27 cellular contexts compared by ENCODE assay signal in genomic region chr2:60409207-60409871, GRCh38.
DNase-seq lines count a peak whose midpoint lies in the region; ATAC-seq, FAIRE-seq and TF ChIP-seq lines count a peak whose summit lies in the region.
"Had no signal": no experiment of that assay in that cellular context is flagged by ENCODE, and none has a peak within 500 bp of the region (broad histone marks: within the 10 kb centered on the region; RNA-seq: fewer than 3 reads in every experiment).

No MANE protein-coding gene starts in this region.

- H3K9me3 ChIP-seq in A549 (no peaks in the 10 kb centered on the region), PC-3 (ENCODE audit: low read length) (no peaks in the 10 kb centered on the region)
- H3K9me3 ChIP-seq: HAP-1, Peyer's patch, SK-N-SH had no signal

- H3K27ac Mint-ChIP-seq in naive B cell = peak overlapping the region; percentile 39 to 93 (median 89)
- H3K27ac Mint-ChIP-seq: CD4-positive, alpha-beta memory T cell; HFFc6 had no signal

- H3F3A ChIP-seq in PC-3 (ENCODE audit: low read length, unreplicated experiment) = no peaks in the 10 kb centered on the region

- FAIRE-seq in A549 (lab: Jason Lieb, UNC) = no peak
- FAIRE-seq: GM18507 had no signal

- peaks cover 77 to 95% (median 94%) of the 10 kb centered on the region in 3 donors for H3K4me1 Mint-ChIP-seq in naive B cell
- H3K4me1 Mint-ChIP-seq: CD4-positive, alpha-beta memory T cell had no signal

- CTCF ChIA-PET in A549 (lab: Yijun Ruan, JAX) = no interaction called here
- CTCF ChIA-PET in PC-3 (lab: Charles Lee) = interaction anchor here (1.1 kb wide), 1 partner anchor 141 kb away, joined by 5 read pairs; no protein-coding TSS in a partner anchor

- H2AFZ ChIP-seq in PC-3 (ENCODE audit: low read length) = peak overlapping the region; percentile 39

- no peaks in the 10 kb centered on the region for H3K36me3 Mint-ChIP-seq in naive B cell
- H3K36me3 Mint-ChIP-seq: CD4-positive, alpha-beta memory T cell had no signal

- TF ChIP-seq CTCF in A549 (IDR thresholded peaks at IDR 0.05) (no peak), PC-3 (conservative IDR thresholded peaks at IDR 0.05; ENCODE audit: low read depth, low read length) (no peak)

- no peaks in the 10 kb centered on the region for H3K36me3 ChIP-seq in PC-3 (ENCODE audit: low read depth, low read length)
- H3K36me3 ChIP-seq: HAP-1, Peyer's patch had no signal

- no peaks in the 10 kb centered on the region for H3K27me3 Mint-ChIP-seq in naive B cell

- H3K4me2 ChIP-seq in A549 (no peak overlapping the region), PC-3 (ENCODE audit: low read length) (peak overlapping the region; percentile 59)
- H3K4me2 ChIP-seq: SK-N-SH had no signal

- no peaks in the 10 kb centered on the region for H3K9me3 Mint-ChIP-seq in naive B cell

- ATAC-seq in A549 (no peak), PC-3 (no peak; the same call in 1 of the 2 replicates), esophagus mucosa (peak; percentile 90), naive B cell (ENCODE audit: low read depth in 2 of 2) (no peak), HG03565 (IDR thresholded peaks at IDR 0.05; ENCODE audit: unreplicated experiment) (no peak), GM21576 (IDR thresholded peaks at IDR 0.05; ENCODE audit: unreplicated experiment) (no peak)

- no peak for DNase-seq in A549 (ENCODE audit: low read depth in 1 of 2, low spot score in 1 of 2)
- peak; percentile 52 for DNase-seq in PC-3
- DNase-seq in naive B cell = no peak
- DNase-seq in SKM-1 (lab: John Stamatoyannopoulos, UW; ENCODE audit: unreplicated experiment) = no peak
- no peak for DNase-seq in SHP77 treated with DMSO at 0.1 percent for 48 hours (lab: John Stamatoyannopoulos, UW)
- DNase-seq: 8988T; C1 segment of cervical spinal cord; CD4-positive, alpha-beta memory T cell; COR-L47; DMS53; GOT3; HFFc6; KG1; NCI-H1092; NCI-H1417 treated with DMSO at 0.1 percent for 48 hours; NCI-H1694 treated with DMSO at 0.1 percent for 48 hours; NCI-H2081; NCI-H2227 treated with DMSO at 0.1 percent for 48 hours; NCI-H510A; NCI-H69; Peyer's patch; SK-N-SH had no signal

- no peak for TF ChIP-seq POLR2A in A549 (IDR thresholded peaks at IDR 0.05; ENCODE audit: low read length)

- no peak for TF ChIP-seq RAD21 in A549 (conservative IDR thresholded peaks at IDR 0.05 in 1 of 2, IDR thresholded peaks at IDR 0.05 in 1 of 2)

- H3K4me3 Mint-ChIP-seq in naive B cell = peak overlapping the region in 7 of 8 donors; percentile 21 to 88 (median 55)
- H3K4me3 Mint-ChIP-seq: CD4-positive, alpha-beta memory T cell; HFFc6 had no signal

- TF ChIP-seq EP300 in A549 (IDR thresholded peaks at IDR 0.05) = no peak

- H3K4me3 ChIP-seq in A549 (no peak overlapping the region), PC-3 (ENCODE audit: low read length) (peak overlapping the region; percentile 14; the same call in 1 of the 2 replicates)
- H3K4me3 ChIP-seq: HAP-1, Peyer's patch had no signal

- no peaks in the 10 kb centered on the region for H4K20me1 ChIP-seq in PC-3 (ENCODE audit: low read length)

- H3K9ac ChIP-seq in PC-3 (ENCODE audit: low read length) = no peak overlapping the region
- H3K9ac ChIP-seq: SK-N-SH had no signal

- no peaks in the 10 kb centered on the region for H3K4me1 ChIP-seq in A549
- peaks cover 14% of the 10 kb centered on the region for H3K4me1 ChIP-seq in PC-3 (ENCODE audit: insufficient read depth, low read length)
- H3K4me1 ChIP-seq: Peyer's patch had no signal

- no peaks in the 10 kb centered on the region for H3K9me2 ChIP-seq in PC-3 (replicated peaks; ENCODE audit: low read length)
- H3K9me2 ChIP-seq: SK-N-SH had no signal

- H3K79me2 ChIP-seq in PC-3 (ENCODE audit: low read length) = no peaks in the 10 kb centered on the region

- H3K27me3 ChIP-seq in PC-3 (ENCODE audit: low read length) = no peaks in the 10 kb centered on the region
- H3K27me3 ChIP-seq: Peyer's patch had no signal

- H3K27ac ChIP-seq in A549 = no peak overlapping the region
- H3K27ac ChIP-seq in PC-3 (ENCODE audit: low read length) = no peak overlapping the region; the same call in 1 of the 2 replicates
- H3K27ac ChIP-seq: Peyer's patch had no signal

- 20% methylated on average over 11 of the region's 11 CpGs for WGBS in A549 (ENCODE audit: missing lambda C conversion rate)

- BruUV-seq in PC-3 (replicated peaks; lab: Mats Ljungman, UMichigan) = no TSS peak

- intact Hi-C loops in PC-3 (cut with micrococcal nuclease) = no loop called here

- POLR2A ChIA-PET in A549 (lab: Yijun Ruan, JAX) = no interaction called here
- POLR2A ChIA-PET in PC-3 (lab: Charles Lee; ENCODE audit: unreplicated experiment) = no interaction called here

TF ChIP-seq in A549, 52 proteins besides CTCF, POLR2A, EP300 and RAD21:
- no peak for TF ChIP-seq MAZ (IDR thresholded peaks at IDR 0.05; ENCODE audit: borderline replicate concordance, low read depth, low read length)
- no peak for TF ChIP-seq EHMT2 (IDR thresholded peaks at IDR 0.05; ENCODE audit: low read depth)
- no peak for TF ChIP-seq ZSCAN20 (CRISPR knock-in tag; IDR thresholded peaks at IDR 0.05)
- no peak for TF ChIP-seq CHD4 (IDR thresholded peaks at IDR 0.05; ENCODE audit: borderline replicate concordance)
- no peak for TF ChIP-seq HEYL (CRISPR knock-in tag; IDR thresholded peaks at IDR 0.05)
- no peak for TF ChIP-seq FOSB (CRISPR knock-in tag; IDR thresholded peaks at IDR 0.05)
- TF ChIP-seq RNF2 (IDR thresholded peaks at IDR 0.05; ENCODE audit: borderline replicate concordance, low read depth) = peak; percentile 92; the same call in 1 of the 2 replicates
